In genomic region chr1:75579046-75579445, GRCh38 we compare ENCODE assay signal across 14 cellular contexts. TPM values are rescaled to one million over a fixed set of nuclear protein-coding genes. Genes with fewer than 3 reads are reported as not detected.
A peak's percentile ranks its signal among the peaks of the same experiment; 100 is the strongest.
DNase-seq lines count a peak whose midpoint lies in the region; TF ChIP-seq lines count a peak whose summit lies in the region.
"Had no signal": no experiment of that assay in that cellular context is flagged by ENCODE, and none has a peak within 500 bp of the region (broad histone marks: within the 10 kb centered on the region; RNA-seq: fewer than 3 reads in every experiment).

No MANE protein-coding gene starts in this region.

- H3K27ac ChIP-seq in mesenchymal stem cell (ENCODE audit: low read length, poor library complexity, severe bottlenecking) (no peak overlapping the region), trophoblast cell (ENCODE audit: low read depth, low read length) (no peak overlapping the region)
- H3K27ac ChIP-seq: BLaER1 treated with 17β-estradiol and CSF1 and Interleukin-3, amounts not matched to agents 10 nM and 100 nM; GM23248; HL-60 had no signal

- WGBS in mesenchymal stem cell: no CpG with 5 or more reads among the region's 2 CpGs
- no CpG with 5 or more reads among the region's 2 CpGs for WGBS in trophoblast cell (ENCODE audit: extremely low coverage, insufficient coverage, insufficient read length)

- no peak overlapping the region for H3K4me3 ChIP-seq in cardiac fibroblast (replicated peaks in 1 of 2; ENCODE audit: low read depth in 2 of 2, low read length in 2 of 2)
- no peak overlapping the region for H3K4me3 ChIP-seq in mesenchymal stem cell (ENCODE audit: insufficient read depth in 1 of 2, low read depth in 1 of 2, low read length in 2 of 2)
- no peak overlapping the region for H3K4me3 ChIP-seq in trophoblast cell (ENCODE audit: low read depth, low read length)
- H3K4me3 ChIP-seq: BLaER1 treated with 17β-estradiol and CSF1 and Interleukin-3, amounts not matched to agents 10 nM and 100 nM; GM23248 had no signal

- H3K4me3 Mint-ChIP-seq in activated T-helper 1 cell treated with anti-CD3 and anti-CD28 coated beads, Interleukin-12 subunit alpha, Interleukin-12 subunit beta, Interleukin-2, Interleukin-4 antibody, amounts not matched to agents 30 ng/mL and 10 ng/mL and 1 ng/mL, durations not matched to agents 14 hours and 24 hours and 36 hours: no peak overlapping the region

- no peak overlapping the region for H2BK12ac ChIP-seq in mesenchymal stem cell (ENCODE audit: low read length in 2 of 2)
- no peak overlapping the region for H2BK12ac ChIP-seq in trophoblast cell (ENCODE audit: low read length)

- no peak overlapping the region for H4K91ac ChIP-seq in mesenchymal stem cell (ENCODE audit: low read length)
- no peak overlapping the region for H4K91ac ChIP-seq in trophoblast cell (ENCODE audit: low read depth, low read length)

- intact Hi-C loops in activated T-helper 1 cell treated with anti-CD3 and anti-CD28 coated beads, Interleukin-12 subunit alpha, Interleukin-12 subunit beta, Interleukin-2, Interleukin-4 antibody, amounts not matched to agents 30 ng/mL and 10 ng/mL and 1 ng/mL, durations not matched to agents 14 hours and 24 hours and 36 hours (cut with micrococcal nuclease): no loop called here

- H4K12ac ChIP-seq in trophoblast cell (ENCODE audit: low read depth, low read length): no peak overlapping the region

- no peak overlapping the region for H2AK5ac ChIP-seq in mesenchymal stem cell (ENCODE audit: low read length, severe bottlenecking)
- H2AK5ac ChIP-seq in trophoblast cell (ENCODE audit: low read length): no peak overlapping the region

- H3K14ac ChIP-seq in mesenchymal stem cell (ENCODE audit: low read length in 2 of 2) (no peak overlapping the region), trophoblast cell (ENCODE audit: low read length) (no peak overlapping the region)

- H3K4ac ChIP-seq in mesenchymal stem cell (ENCODE audit: low read depth in 1 of 2, low read length in 2 of 2) (no peak overlapping the region), trophoblast cell (ENCODE audit: low read depth, low read length) (no peak overlapping the region)

- TF ChIP-seq CTCF in cardiac fibroblast (IDR thresholded peaks at IDR 0.05; ENCODE audit: low read depth, low read length): no peak

- H3K4me1 Mint-ChIP-seq in activated T-helper 1 cell treated with anti-CD3 and anti-CD28 coated beads, Interleukin-12 subunit alpha, Interleukin-12 subunit beta, Interleukin-2, Interleukin-4 antibody, amounts not matched to agents 30 ng/mL and 10 ng/mL and 1 ng/mL, durations not matched to agents 14 hours and 24 hours and 36 hours (ENCODE audit: low read depth): no peaks in the 10 kb centered on the region
- H3K4me1 Mint-ChIP-seq: CD4-positive, CD25-positive, alpha-beta regulatory T cell had no signal

- DNase-seq in A172 (ENCODE audit: low spot score) (peak; percentile 2), cardiac fibroblast (ENCODE audit: low read depth in 2 of 2) (peak; percentile 1 to 38), glomerular endothelial cell (ENCODE audit: extremely low read depth, low read depth, low spot score) (peak; percentile 51), mesenchymal stem cell (peak; percentile 47), NCI-H2081 treated with DMSO at 0.1 percent for 48 hours (lab: John Stamatoyannopoulos, UW) (no peak), trophoblast cell (no peak)
- DNase-seq in activated T-helper 1 cell treated with anti-CD3 and anti-CD28 coated beads, Interleukin-12 subunit alpha, Interleukin-12 subunit beta, Interleukin-2, Interleukin-4 antibody, amounts not matched to agents 30 ng/mL and 10 ng/mL and 1 ng/mL, durations not matched to agents 14 hours and 24 hours and 36 hours (ENCODE audit: low spot score): no peak
- DNase-seq: 8988T; ACHN; CD4-positive, CD25-positive, alpha-beta regulatory T cell; DMS 273 treated with DMSO at 0.1 percent for 48 hours; GM23248 had no signal

- H3K79me2 ChIP-seq in trophoblast cell (ENCODE audit: control insufficient read depth, insufficient read depth, low read length, poor library complexity): no peaks in the 10 kb centered on the region

- no peaks in the 10 kb centered on the region for H3K36me3 Mint-ChIP-seq in activated T-helper 1 cell treated with anti-CD3 and anti-CD28 coated beads, Interleukin-12 subunit alpha, Interleukin-12 subunit beta, Interleukin-2, Interleukin-4 antibody, amounts not matched to agents 30 ng/mL and 10 ng/mL and 1 ng/mL, durations not matched to agents 14 hours and 24 hours and 36 hours (ENCODE audit: low read depth)
- H3K36me3 Mint-ChIP-seq: CD4-positive, CD25-positive, alpha-beta regulatory T cell had no signal

- H3K9me3 Mint-ChIP-seq in activated T-helper 1 cell treated with anti-CD3 and anti-CD28 coated beads, Interleukin-12 subunit alpha, Interleukin-12 subunit beta, Interleukin-2, Interleukin-4 antibody, amounts not matched to agents 30 ng/mL and 10 ng/mL and 1 ng/mL, durations not matched to agents 14 hours and 24 hours and 36 hours: no peaks in the 10 kb centered on the region

- H3K27me3 ChIP-seq in mesenchymal stem cell (ENCODE audit: control insufficient read depth in 1 of 2, insufficient read depth in 1 of 2, low read length in 2 of 2) (no peaks in the 10 kb centered on the region), trophoblast cell (ENCODE audit: insufficient read depth, low read length) (no peaks in the 10 kb centered on the region)
- H3K27me3 ChIP-seq: BLaER1 treated with 17β-estradiol and CSF1 and Interleukin-3, amounts not matched to agents 10 nM and 100 nM had no signal

- H3K9me3 ChIP-seq in mesenchymal stem cell (ENCODE audit: control insufficient read depth, low read length): no peaks in the 10 kb centered on the region
- H3K9me3 ChIP-seq in trophoblast cell (ENCODE audit: insufficient read depth, low read depth, low read length): no peaks in the 10 kb centered on the region
- H3K9me3 ChIP-seq: BLaER1 treated with 17β-estradiol and CSF1 and Interleukin-3, amounts not matched to agents 10 nM and 100 nM had no signal

- no peaks in the 10 kb centered on the region for H3K4me1 ChIP-seq in mesenchymal stem cell (ENCODE audit: control insufficient read depth, insufficient read depth, low read depth, low read length)
- H3K4me1 ChIP-seq in trophoblast cell (ENCODE audit: control insufficient read depth in 1 of 2, insufficient read depth in 2 of 2, low read length in 2 of 2): no peaks in the 10 kb centered on the region
- H3K4me1 ChIP-seq: BLaER1 treated with 17β-estradiol and CSF1 and Interleukin-3, amounts not matched to agents 10 nM and 100 nM had no signal

- H2BK120ac ChIP-seq in mesenchymal stem cell (ENCODE audit: low read depth, low read length): no peak overlapping the region
- H2BK120ac ChIP-seq in trophoblast cell (ENCODE audit: insufficient read depth, low read length, poor library complexity): no peak overlapping the region

- H2BK15ac ChIP-seq in mesenchymal stem cell (ENCODE audit: low read depth, poor library complexity, severe bottlenecking): no peak overlapping the region

- no peak overlapping the region for H3K27ac Mint-ChIP-seq in activated T-helper 1 cell treated with anti-CD3 and anti-CD28 coated beads, Interleukin-12 subunit alpha, Interleukin-12 subunit beta, Interleukin-2, Interleukin-4 antibody, amounts not matched to agents 30 ng/mL and 10 ng/mL and 1 ng/mL, durations not matched to agents 14 hours and 24 hours and 36 hours

- no peaks in the 10 kb centered on the region for H3K27me3 Mint-ChIP-seq in activated T-helper 1 cell treated with anti-CD3 and anti-CD28 coated beads, Interleukin-12 subunit alpha, Interleukin-12 subunit beta, Interleukin-2, Interleukin-4 antibody, amounts not matched to agents 30 ng/mL and 10 ng/mL and 1 ng/mL, durations not matched to agents 14 hours and 24 hours and 36 hours (ENCODE audit: insufficient read depth)

- no peak overlapping the region for H3K18ac ChIP-seq in mesenchymal stem cell (ENCODE audit: low read depth in 1 of 2, low read length in 2 of 2)
- H3K18ac ChIP-seq in trophoblast cell (ENCODE audit: low read length): no peak overlapping the region

- H2AFZ ChIP-seq in mesenchymal stem cell (ENCODE audit: low read depth, low read length) (no peak overlapping the region), trophoblast cell (ENCODE audit: insufficient read depth, low read length, poor library complexity) (no peak overlapping the region)
- H2AFZ ChIP-seq: GM23248 had no signal

- no peaks in the 10 kb centered on the region for H3K79me1 ChIP-seq in mesenchymal stem cell (replicated peaks; ENCODE audit: low read length, poor library complexity, severe bottlenecking)
- H3K79me1 ChIP-seq in trophoblast cell (ENCODE audit: low read length): no peaks in the 10 kb centered on the region

- H4K8ac ChIP-seq in mesenchymal stem cell (ENCODE audit: low read length): no peak overlapping the region
- no peak overlapping the region for H4K8ac ChIP-seq in trophoblast cell (ENCODE audit: low read depth, low read length)

- H3K4me2 ChIP-seq in mesenchymal stem cell (ENCODE audit: low read length, poor library complexity, severe bottlenecking) (no peak overlapping the region), trophoblast cell (ENCODE audit: low read length) (no peak overlapping the region)
- H3K4me2 ChIP-seq: BLaER1 treated with 17β-estradiol and CSF1 and Interleukin-3, amounts not matched to agents 10 nM and 100 nM had no signal

- H3K36me3 ChIP-seq in mesenchymal stem cell (ENCODE audit: control insufficient read depth in 1 of 2, insufficient read depth in 2 of 2, low read depth in 1 of 2, low read length in 2 of 2) (no peaks in the 10 kb centered on the region), trophoblast cell (ENCODE audit: control insufficient read depth in 1 of 2, insufficient read depth in 2 of 2, low read length in 2 of 2) (no peaks in the 10 kb centered on the region)
- H3K36me3 ChIP-seq: BLaER1 treated with 17β-estradiol and CSF1 and Interleukin-3, amounts not matched to agents 10 nM and 100 nM had no signal

- no peak overlapping the region for H2BK5ac ChIP-seq in mesenchymal stem cell (ENCODE audit: low read depth, low read length, poor library complexity, severe bottlenecking)
- H2BK5ac ChIP-seq in trophoblast cell (ENCODE audit: low read depth, low read length, poor library complexity): no peak overlapping the region

- no peak overlapping the region for H3K9ac ChIP-seq in mesenchymal stem cell (ENCODE audit: low read length)
- no peak overlapping the region for H3K9ac ChIP-seq in trophoblast cell (ENCODE audit: low read length)
- H3K9ac ChIP-seq: BLaER1 treated with 17β-estradiol and CSF1 and Interleukin-3, amounts not matched to agents 10 nM and 100 nM; GM23248 had no signal

- H3K23ac ChIP-seq in mesenchymal stem cell (ENCODE audit: low read length in 2 of 2) (no peak overlapping the region), trophoblast cell (ENCODE audit: low read length) (no peak overlapping the region)

RNA-seq across cellular contexts. Expression of gene SLC44A5, which starts 31.9 kb away (rescaled TPM):
- 3.4 and 3.7 TPM in 2 replicates for total RNA-seq in A172 (2014; rRNA removed; shearing (Covaris generic))
- total RNA-seq in glomerular endothelial cell: 1.7 and 6.5 TPM in 2 replicates
- 0.12 TPM for polyA plus RNA-seq in mesenchymal stem cell (2013, experiment 1 of 2)
- polyA plus RNA-seq in mesenchymal stem cell (2013, experiment 2 of 2): 0.10 TPM
- 1.7 and 1.9 TPM in 2 replicates for polyA plus RNA-seq in trophoblast cell (2013)
- not detected in 2 replicates for total RNA-seq in activated T-helper 1 cell treated with anti-CD3 and anti-CD28 coated beads, Interleukin-12 subunit alpha, Interleukin-12 subunit beta, Interleukin-2, Interleukin-4 antibody, amounts not matched to agents 30 ng/mL and 10 ng/mL and 1 ng/mL, durations not matched to agents 14 hours and 24 hours and 36 hours
- total RNA-seq: GM23248 had no signal
- polyA plus RNA-seq: GM23248 had no signal

Comparison
In these comparisons a context has a peak if more than half of its experiments do, and no peak if none do; other contexts are left out.
1. DNase-seq: peak in A172 (single experiment), cardiac fibroblast (2 of 2), glomerular endothelial cell (single experiment) and mesenchymal stem cell (single experiment); none in NCI-H2081 treated with DMSO at 0.1 percent for 48 hours (single experiment), trophoblast cell (0 of 2) and activated T-helper 1 cell treated with anti-CD3 and anti-CD28 coated beads, Interleukin-12 subunit alpha, Interleukin-12 subunit beta, Interleukin-2, Interleukin-4 antibody, amounts not matched to agents 30 ng/mL and 10 ng/mL and 1 ng/mL, durations not matched to agents 14 hours and 24 hours and 36 hours (single experiment).